ENCODE assay signal across 12 cellular contexts in the genomic region with DNA sequence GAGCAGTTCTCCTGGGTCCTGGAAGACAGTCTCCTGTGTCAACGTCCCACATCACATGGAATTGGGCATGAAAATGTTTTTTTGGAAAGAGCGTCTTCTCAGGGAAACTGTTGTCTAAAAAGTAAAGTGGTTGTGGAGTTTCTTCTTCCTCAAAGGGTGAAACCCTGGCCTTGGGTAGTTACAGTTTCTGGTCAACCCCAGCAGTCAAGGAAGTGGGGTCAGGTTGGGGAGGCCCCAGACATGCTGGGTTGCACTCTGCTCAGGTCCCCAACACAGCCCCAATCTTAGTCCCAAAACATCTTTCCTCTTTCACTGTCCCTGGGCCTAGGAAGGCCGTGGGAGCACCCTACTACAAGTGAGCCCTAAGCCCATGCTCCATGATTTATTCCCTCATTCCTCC. TPM values are rescaled to one million over a fixed set of nuclear protein-coding genes. Genes with fewer than 3 reads are reported as not detected.
DNase-seq lines count a peak whose midpoint lies in the region; FAIRE-seq and TF ChIP-seq lines count a peak whose summit lies in the region.
"Had no signal": no experiment of that assay in that cellular context is flagged by ENCODE, and none has a peak within 500 bp of the region (broad histone marks: within the 10 kb centered on the region; RNA-seq: fewer than 3 reads in every experiment).

No MANE protein-coding gene starts in this region.

- H3K27me3 Mint-ChIP-seq in immature natural killer cell (ENCODE audit: low read depth in 3 of 3), result peaks cover 4 to 21% (median 14%) of the 10 kb centered on the region in 3 donors

- FAIRE-seq in GM12892 (lab: Jason Lieb, UNC), result peak; percentile 87

- H3K9me3 Mint-ChIP-seq in immature natural killer cell, result peaks cover 0 to 2% (median 0%) of the 10 kb centered on the region in 6 donors

- H3K9ac ChIP-seq in Karpas-422 (ENCODE audit: low read length), result no peak overlapping the region

- TF ChIP-seq POLR2A in GM12892 (IDR thresholded peaks at IDR 0.05; ENCODE audit: low read depth, low read length), result no peak

- no peaks in the 10 kb centered on the region for H3K9me3 ChIP-seq in Karpas-422 (ENCODE audit: low read length)
- H3K9me3 ChIP-seq in MG63, result no peaks in the 10 kb centered on the region
- H3K9me3 ChIP-seq: prostate gland had no signal

- TF ChIP-seq CTCF in GM20000 (IDR thresholded peaks at IDR 0.05; ENCODE audit: extremely low read depth, missing control alignments), result no peak

- H3K4me3 Mint-ChIP-seq in immature natural killer cell, result peak overlapping the region; percentile 89 to 95 (median 92)

- H3K4me3 ChIP-seq in Karpas-422 (ENCODE audit: low read length), result no peak overlapping the region
- no peak overlapping the region for H3K4me3 ChIP-seq in MG63

- H4K20me1 ChIP-seq in Karpas-422 (ENCODE audit: insufficient read depth, low read depth, low read length), result 0 out of 2 replicates have a peak, but pooled peaks cover 3% of the 10 kb centered on the region

- H3K27ac ChIP-seq in Karpas-422 (ENCODE audit: low read length), result no peak overlapping the region

- peaks cover 32% of the 10 kb centered on the region for H3K79me2 ChIP-seq in Karpas-422 (ENCODE audit: low read length)

- H3K4me1 ChIP-seq in Karpas-422 (ENCODE audit: low read length), result peaks cover 35% of the 10 kb centered on the region

- peak overlapping the region; percentile 97 for H3K4me2 ChIP-seq in Karpas-422 (ENCODE audit: low read depth, low read length, poor library complexity, severe bottlenecking)

- no peaks in the 10 kb centered on the region for H3K36me3 Mint-ChIP-seq in immature natural killer cell

- peak overlapping the region; percentile 78 to 95 (median 92) for H3K27ac Mint-ChIP-seq in immature natural killer cell

- H3K9me2 ChIP-seq in Karpas-422 (replicated peaks; ENCODE audit: insufficient read depth, low read length), result no peaks in the 10 kb centered on the region

- H3K36me3 ChIP-seq in Karpas-422 (ENCODE audit: insufficient read depth, low read length) (peaks cover 1% of the 10 kb centered on the region; the same call in 1 of the 2 replicates), MG63 (peaks cover 10% of the 10 kb centered on the region)
- H3K36me3 ChIP-seq: prostate gland had no signal

- peak; percentile 66 for DNase-seq in GM12892 (ENCODE audit: insufficient read length)
- peak; percentile 88 for DNase-seq in GM20000 (ENCODE audit: low spot score)
- no peak for DNase-seq in Karpas-422
- no peak for DNase-seq in immature natural killer cell
- no peak for DNase-seq in COR-L47 (lab: John Stamatoyannopoulos, UW)
- no peak for DNase-seq in CD1c-positive myeloid dendritic cell (ENCODE audit: extremely low spot score)
- no peak for DNase-seq in MG63
- DNase-seq in NCI-H1694 (lab: John Stamatoyannopoulos, UW), result no peak
- DNase-seq: EL, erythroblast, NCI-H526 had no signal

- H3K27me3 ChIP-seq in Karpas-422 (ENCODE audit: low read length) (no peaks in the 10 kb centered on the region), MG63 (peaks cover 29% of the 10 kb centered on the region)

- H2AFZ ChIP-seq in Karpas-422 (ENCODE audit: low read length), result no peak overlapping the region

- peaks cover 39 to 47% of the 10 kb centered on the region in 2 donors for H3K4me1 Mint-ChIP-seq in immature natural killer cell

RNA-seq across cellular contexts. Expression of a gene that starts 1.0 kb away (rescaled TPM):
- polyA plus RNA-seq in GM12892 (2012; ENCODE audit: missing spikeins), result 60.4 TPM
- 22.2 and 26.1 TPM in 2 replicates for total RNA-seq in Karpas-422 (2014; rRNA removed; shearing (Covaris generic); ENCODE audit: low replicate concordance)
- polyA plus RNA-seq in immature natural killer cell, result 1 to 10 TPM; 3.8 to 8.4 (median 8.3) TPM
- 24.4 and 35.2 TPM in 2 replicates for total RNA-seq in MG63 (2014; rRNA removed; shearing (Covaris generic); ENCODE audit: low replicate concordance)

RNA-seq across cellular contexts. Expression of a gene that starts 3.9 kb away (rescaled TPM):
- 0.61 TPM for polyA plus RNA-seq in GM12892 (2012; ENCODE audit: missing spikeins)
- total RNA-seq in Karpas-422 (2014; rRNA removed; shearing (Covaris generic); ENCODE audit: low replicate concordance), result 0.04 and 0.18 TPM in 2 replicates
- not detected for polyA plus RNA-seq in immature natural killer cell
- total RNA-seq in MG63 (2014; rRNA removed; shearing (Covaris generic); ENCODE audit: low replicate concordance), result 0.20 TPM in 1 of 2 replicates, not detected in the other

RNA-seq across cellular contexts. Expression of a gene that starts 9.0 kb away (rescaled TPM):
- polyA plus RNA-seq in GM12892 (2012; ENCODE audit: missing spikeins), result 38.8 TPM
- 30.0 and 49.9 TPM in 2 replicates for total RNA-seq in Karpas-422 (2014; rRNA removed; shearing (Covaris generic); ENCODE audit: low replicate concordance)
- 100 to 1,000 TPM in 1 of 3 donors, 10 to 100 TPM in 2; 64.1 to 119 (median 69.1) TPM for polyA plus RNA-seq in immature natural killer cell
- total RNA-seq in MG63 (2014; rRNA removed; shearing (Covaris generic); ENCODE audit: low replicate concordance), result 386 and 631 TPM in 2 replicates

RNA-seq across cellular contexts. Expression of a gene that starts 19.4 kb away (rescaled TPM):
- polyA plus RNA-seq in GM12892 (2012; ENCODE audit: missing spikeins), result 974 TPM
- 474 and 539 TPM in 2 replicates for total RNA-seq in Karpas-422 (2014; rRNA removed; shearing (Covaris generic); ENCODE audit: low replicate concordance)
- 100 to 1,000 TPM; 185 to 309 (median 280) TPM for polyA plus RNA-seq in immature natural killer cell
- 5,432 and 5,573 TPM in 2 replicates for total RNA-seq in MG63 (2014; rRNA removed; shearing (Covaris generic); ENCODE audit: low replicate concordance)

RNA-seq across cellular contexts. Expression of a gene that starts 43.0 kb away (rescaled TPM):
- polyA plus RNA-seq in GM12892 (2012; ENCODE audit: missing spikeins), result 53.0 TPM
- total RNA-seq in Karpas-422 (2014; rRNA removed; shearing (Covaris generic); ENCODE audit: low replicate concordance), result 26.9 and 29.3 TPM in 2 replicates
- 1 to 10 TPM; 1.5 to 3.0 (median 1.8) TPM for polyA plus RNA-seq in immature natural killer cell
- 118 and 130 TPM in 2 replicates for total RNA-seq in MG63 (2014; rRNA removed; shearing (Covaris generic); ENCODE audit: low replicate concordance)

Comparison
In these comparisons a context has a peak if more than half of its experiments do, and no peak if none do; other contexts are left out.
1. DNase-seq: peak in GM12892 (single experiment) and GM20000 (single experiment); none in Karpas-422 (single experiment), immature natural killer cell (0 of 3), COR-L47 (single experiment), CD1c-positive myeloid dendritic cell (single experiment), MG63 (single experiment) and NCI-H1694 (single experiment).